In the genomic region with DNA sequence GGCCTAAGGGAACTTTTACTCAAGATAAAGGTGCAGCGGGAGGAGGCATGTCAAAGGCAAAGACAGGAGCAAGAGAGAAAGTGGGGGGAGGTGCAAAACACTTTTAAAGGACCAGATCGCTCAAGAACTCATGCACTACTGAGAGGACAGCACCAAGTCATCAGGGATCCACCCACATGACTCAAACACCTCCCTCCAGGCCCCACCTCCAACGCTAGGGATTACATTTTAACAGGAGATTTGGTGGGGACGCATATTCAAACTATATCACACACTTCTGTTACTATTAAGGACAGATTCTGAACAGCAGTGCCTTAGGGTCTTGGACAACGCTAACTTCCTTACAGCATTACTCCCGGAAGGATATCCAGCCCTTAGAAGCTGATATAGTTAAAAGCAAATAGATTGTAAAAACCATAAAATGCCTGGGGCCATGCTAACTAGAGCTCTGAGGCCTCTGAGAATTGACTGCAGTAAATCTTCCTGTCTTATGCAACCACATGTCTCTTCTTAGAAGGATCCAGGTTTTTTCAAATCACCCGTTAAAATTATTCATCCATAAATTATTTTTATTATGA, we compare ENCODE assay signal across 11 cellular contexts. TPM values are rescaled to one million over a fixed set of nuclear protein-coding genes. Genes with fewer than 3 reads are reported as not detected.
DNase-seq lines count a peak whose midpoint lies in the region; ATAC-seq lines count a peak whose summit lies in the region.
"Had no signal": no experiment of that assay in that cellular context is flagged by ENCODE, and none has a peak within 500 bp of the region (broad histone marks: within the 10 kb centered on the region; RNA-seq: fewer than 3 reads in every experiment).

No MANE protein-coding gene starts in this region.

- DNase-seq in COLO829 (ENCODE audit: low spot score) (peak; percentile 48), MV-4-11 (lab: John Stamatoyannopoulos, UW) (peak; percentile 36), cardiac septum (ENCODE audit: low spot score) (no peak), globus pallidus (ENCODE audit: low spot score) (no peak), HuH-7 (ENCODE audit: low spot score) (no peak)
- DNase-seq: activated naive CD4-positive, alpha-beta T cell; naive thymus-derived CD4-positive, alpha-beta T cell had no signal

- ATAC-seq in GM21619 (IDR thresholded peaks at IDR 0.05; ENCODE audit: unreplicated experiment) (peak; percentile 33), esophagus mucosa (peak; percentile 72), GM19467 (IDR thresholded peaks at IDR 0.05; ENCODE audit: unreplicated experiment) (no peak)
- ATAC-seq: HepG2; naive thymus-derived CD4-positive, alpha-beta T cell had no signal

- intact Hi-C loops in cardiac septum (cut with DNase I): no loop called here

RNA-seq across cellular contexts. Expression of a gene that starts 16.7 kb away (rescaled TPM):
- 4.6 TPM for total RNA-seq in esophagus mucosa
- total RNA-seq in cardiac septum: 20.0 TPM

Comparison
In these comparisons a context has a peak if more than half of its experiments do, and no peak if none do; other contexts are left out.
1. DNase-seq: peak in COLO829 (single experiment) and MV-4-11 (single experiment); none in cardiac septum (single experiment), globus pallidus (single experiment) and HuH-7 (single experiment).